In the genomic region with DNA sequence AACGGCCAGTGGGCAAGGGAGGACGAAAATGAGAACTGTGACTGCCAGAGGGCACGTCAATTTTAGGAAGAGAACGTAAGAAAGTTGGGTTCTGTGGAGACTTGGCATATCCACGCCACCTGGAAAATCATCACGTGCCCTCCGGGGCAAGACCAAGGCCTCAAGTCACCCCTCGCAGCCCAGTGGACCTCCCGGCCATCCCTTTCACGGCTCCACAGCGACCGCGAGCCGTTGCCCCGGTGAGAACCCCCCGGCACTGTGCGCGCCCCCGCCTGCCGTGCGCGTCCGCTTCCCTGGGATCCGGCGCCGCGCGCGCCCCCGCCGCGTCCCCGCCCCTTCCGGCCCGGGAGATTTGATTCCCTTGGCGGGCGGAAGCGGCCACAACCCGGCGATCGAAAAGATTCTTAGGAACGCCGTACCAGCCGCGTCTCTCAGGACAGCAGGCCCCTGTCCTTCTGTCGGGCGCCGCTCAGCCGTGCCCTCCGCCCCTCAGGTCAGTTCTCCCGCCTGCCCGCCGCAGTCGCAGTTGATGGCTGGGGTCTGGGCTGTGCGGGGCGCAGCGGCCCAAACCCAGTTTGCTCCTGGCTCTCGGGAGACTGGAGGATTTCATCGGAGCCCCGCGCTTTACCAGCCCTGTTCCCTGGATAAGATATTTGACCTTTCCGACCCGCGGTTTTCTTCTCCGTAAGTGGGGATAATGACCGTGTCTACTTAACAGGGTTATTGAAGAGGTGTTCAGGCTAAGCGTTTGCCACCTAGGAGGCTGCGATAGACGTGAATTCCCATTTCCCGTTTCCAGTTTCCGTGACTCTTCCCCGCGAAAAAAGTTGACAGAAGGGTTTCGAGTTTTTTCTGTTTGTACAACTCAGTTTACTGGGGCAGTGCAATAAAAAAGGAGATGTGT, we compare ENCODE assay signal across 8 cellular contexts. TPM values are rescaled to one million over a fixed set of nuclear protein-coding genes. Genes with fewer than 3 reads are reported as not detected.
DNase-seq lines count a peak whose midpoint lies in the region; ATAC-seq and TF ChIP-seq lines count a peak whose summit lies in the region.

A gene (plus strand): TSS at position 381 of the 904 bp plus-strand sequence. CDS start 8,787 bp downstream, outside the sequence.

- H3K27me3 Mint-ChIP-seq in neural crest cell (ENCODE audit: low read depth): no peaks in the 10 kb centered on the region
- no peaks in the 10 kb centered on the region for H3K27me3 Mint-ChIP-seq in stimulated activated naive CD8-positive, alpha-beta T cell treated with anti-CD3 and anti-CD28 coated beads, Interleukin-15, amount 100 ng/mL, for 72 hours

- peak; percentile 50 for DNase-seq in DMS153 (lab: John Stamatoyannopoulos, UW)
- peak; percentile 63 to 69 for DNase-seq in Kasumi-1 (lab: John Stamatoyannopoulos, UW)
- DNase-seq in SJCRH30: peak; percentile 84 to 87
- DNase-seq in activated gamma-delta T cell (lab: John Stamatoyannopoulos, UW): peak; percentile 69
- DNase-seq in foreskin fibroblast: peak; percentile 77 to 93
- DNase-seq in neural crest cell (ENCODE audit: low read depth, low spot score): peak; percentile 88
- peak; percentile 82 to 83 for DNase-seq in stimulated activated naive CD8-positive, alpha-beta T cell treated with anti-CD3 and anti-CD28 coated beads, Interleukin-15, amount 100 ng/mL, for 72 hours

- H3K9me3 Mint-ChIP-seq in neural crest cell: no peaks in the 10 kb centered on the region
- no peaks in the 10 kb centered on the region for H3K9me3 Mint-ChIP-seq in stimulated activated naive CD8-positive, alpha-beta T cell treated with anti-CD3 and anti-CD28 coated beads, Interleukin-15, amount 100 ng/mL, for 72 hours

- peak within 1 kb of the TSS; percentile 83 for H3K27ac ChIP-seq in SJCRH30

- no peaks in the 10 kb centered on the region for H3K27me3 ChIP-seq in SJCRH30

- no peaks in the 10 kb centered on the region for H3K9me3 ChIP-seq in SJCRH30 (replicated peaks)

- H3K4me1 ChIP-seq in SJCRH30: peaks cover 3% of the 10 kb centered on the region; the same call in 1 of the 2 replicates

- peak within 1 kb of the TSS; percentile 98 for H3K27ac Mint-ChIP-seq in neural crest cell (ENCODE audit: unreplicated experiment)
- peak within 1 kb of the TSS; percentile 89 to 94 for H3K27ac Mint-ChIP-seq in stimulated activated naive CD8-positive, alpha-beta T cell treated with anti-CD3 and anti-CD28 coated beads, Interleukin-15, amount 100 ng/mL, for 72 hours

- ATAC-seq in GM21528 (IDR thresholded peaks at IDR 0.05; ENCODE audit: low FRiP score, unreplicated experiment): peak; percentile 54
- ATAC-seq in stimulated activated naive CD8-positive, alpha-beta T cell treated with anti-CD3 and anti-CD28 coated beads, Interleukin-15, amount 100 ng/mL, for 72 hours: peak; percentile 94

- TF ChIP-seq CTCF in foreskin fibroblast (IDR thresholded peaks at IDR 0.05; ENCODE audit: low read depth, low read length): no peak
- no peak for TF ChIP-seq CTCF in neural crest cell (conservative IDR thresholded peaks at IDR 0.05)

- 0 out of 2 replicates have a peak, but pooled peaks cover 3% of the 10 kb centered on the region for H3K36me3 ChIP-seq in SJCRH30

- H3K4me1 Mint-ChIP-seq in neural crest cell: peaks cover 25% of the 10 kb centered on the region
- peaks cover 31% of the 10 kb centered on the region for H3K4me1 Mint-ChIP-seq in stimulated activated naive CD8-positive, alpha-beta T cell treated with anti-CD3 and anti-CD28 coated beads, Interleukin-15, amount 100 ng/mL, for 72 hours

- no peaks in the 10 kb centered on the region for H3K36me3 Mint-ChIP-seq in neural crest cell (ENCODE audit: low read depth)

- H3K4me3 ChIP-seq in SJCRH30: peak within 1 kb of the TSS; percentile 87
- H3K4me3 ChIP-seq in foreskin fibroblast (ENCODE audit: low read depth in 1 of 2, low read length in 2 of 2): peak within 1 kb of the TSS; percentile 68 to 75

- H3K4me3 Mint-ChIP-seq in neural crest cell: peak within 1 kb of the TSS; percentile 97
- peak within 1 kb of the TSS; percentile 91 to 93 for H3K4me3 Mint-ChIP-seq in stimulated activated naive CD8-positive, alpha-beta T cell treated with anti-CD3 and anti-CD28 coated beads, Interleukin-15, amount 100 ng/mL, for 72 hours

RNA-seq across cellular contexts. Expression of the gene that starts here (rescaled TPM):
- total RNA-seq in SJCRH30 (2014; rRNA removed; shearing (Covaris generic)): 86.3 and 94.3 TPM in 2 replicates
- total RNA-seq in neural crest cell: 59.2 and 60.4 TPM in 2 replicates

Comparison
In these comparisons a context has a peak if more than half of its experiments do, and no peak if none do; other contexts are left out.
1. Peak in every context shown above with its lines: DNase-seq, ATAC-seq, H3K4me3 ChIP-seq and H3K27ac ChIP-seq.